In the genomic region with DNA sequence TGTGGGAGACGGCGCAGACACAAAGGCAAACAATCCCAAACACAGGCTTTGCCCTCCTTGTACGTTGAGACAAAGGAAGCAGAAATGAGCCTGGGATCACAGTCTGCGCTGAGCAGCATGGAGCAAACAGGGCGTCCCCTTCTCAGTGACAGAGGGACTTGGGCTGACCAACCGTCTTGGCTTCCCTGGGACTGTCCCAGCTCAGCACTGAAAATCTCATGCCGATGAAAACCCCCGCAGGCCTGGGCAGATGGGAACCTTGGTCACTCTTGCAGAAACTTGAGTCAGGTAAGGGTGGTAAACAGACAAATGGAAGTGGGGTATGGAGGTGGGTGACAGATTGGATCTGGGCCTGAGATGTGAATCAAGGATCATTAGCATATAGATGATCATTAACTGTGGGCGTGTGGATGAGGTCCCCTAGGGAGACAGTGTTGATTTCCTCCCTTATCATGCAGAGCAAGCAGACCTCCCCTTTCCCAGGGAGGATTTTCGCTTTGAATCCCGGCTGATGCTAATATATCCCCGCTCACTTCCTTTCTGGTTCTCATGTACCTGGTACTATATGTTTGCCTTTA, we compare ENCODE assay signal across 1 cellular context.
TF ChIP-seq lines count a peak whose summit lies in the region.

No MANE protein-coding gene starts in this region.

TF ChIP-seq in IMR-90, 13 proteins besides CTCF, POLR2A, EP300 and RAD21:
- TF ChIP-seq BHLHE40 (IDR thresholded peaks at IDR 0.05; ENCODE audit: low read depth, low read length) (no peak), CEBPB (IDR thresholded peaks at IDR 0.05; ENCODE audit: low read depth, low read length) (no peak), CHD1 (IDR thresholded peaks at IDR 0.05; ENCODE audit: low read depth, low read length) (no peak), RCOR1 (IDR thresholded peaks at IDR 0.05; ENCODE audit: insufficient replicate concordance, low read length) (no peak), MAZ (IDR thresholded peaks at IDR 0.05; ENCODE audit: borderline replicate concordance, low read depth, low read length) (no peak), FOS (IDR thresholded peaks at IDR 0.05; ENCODE audit: low read depth, low read length) (no peak), RFX5 (IDR thresholded peaks at IDR 0.05; ENCODE audit: low read depth, low read length) (no peak), USF2 (IDR thresholded peaks at IDR 0.05; ENCODE audit: low read depth, low read length) (no peak), MXI1 (IDR thresholded peaks at IDR 0.05; ENCODE audit: borderline replicate concordance, low read depth, low read length) (no peak), NFE2L2 (IDR thresholded peaks at IDR 0.05; ENCODE audit: low read depth, low read length) (no peak), SMC3 (IDR thresholded peaks at IDR 0.05; ENCODE audit: low read depth, low read length) (no peak)
- TF ChIP-seq, protein P1, sequence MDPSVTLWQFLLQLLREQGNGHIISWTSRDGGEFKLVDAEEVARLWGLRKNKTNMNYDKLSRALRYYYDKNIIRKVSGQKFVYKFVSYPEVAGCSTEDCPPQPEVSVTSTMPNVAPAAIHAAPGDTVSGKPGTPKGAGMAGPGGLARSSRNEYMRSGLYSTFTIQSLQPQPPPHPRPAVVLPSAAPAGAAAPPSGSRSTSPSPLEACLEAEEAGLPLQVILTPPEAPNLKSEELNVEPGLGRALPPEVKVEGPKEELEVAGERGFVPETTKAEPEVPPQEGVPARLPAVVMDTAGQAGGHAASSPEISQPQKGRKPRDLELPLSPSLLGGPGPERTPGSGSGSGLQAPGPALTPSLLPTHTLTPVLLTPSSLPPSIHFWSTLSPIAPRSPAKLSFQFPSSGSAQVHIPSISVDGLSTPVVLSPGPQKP (IDR thresholded peaks at IDR 0.05; ENCODE audit: borderline replicate concordance, low read depth, low read length): no peak
TF ChIP-seq in IMR-90: peak in this region for 0.
